7 cellular contexts compared by ENCODE assay signal in the genomic region with DNA sequence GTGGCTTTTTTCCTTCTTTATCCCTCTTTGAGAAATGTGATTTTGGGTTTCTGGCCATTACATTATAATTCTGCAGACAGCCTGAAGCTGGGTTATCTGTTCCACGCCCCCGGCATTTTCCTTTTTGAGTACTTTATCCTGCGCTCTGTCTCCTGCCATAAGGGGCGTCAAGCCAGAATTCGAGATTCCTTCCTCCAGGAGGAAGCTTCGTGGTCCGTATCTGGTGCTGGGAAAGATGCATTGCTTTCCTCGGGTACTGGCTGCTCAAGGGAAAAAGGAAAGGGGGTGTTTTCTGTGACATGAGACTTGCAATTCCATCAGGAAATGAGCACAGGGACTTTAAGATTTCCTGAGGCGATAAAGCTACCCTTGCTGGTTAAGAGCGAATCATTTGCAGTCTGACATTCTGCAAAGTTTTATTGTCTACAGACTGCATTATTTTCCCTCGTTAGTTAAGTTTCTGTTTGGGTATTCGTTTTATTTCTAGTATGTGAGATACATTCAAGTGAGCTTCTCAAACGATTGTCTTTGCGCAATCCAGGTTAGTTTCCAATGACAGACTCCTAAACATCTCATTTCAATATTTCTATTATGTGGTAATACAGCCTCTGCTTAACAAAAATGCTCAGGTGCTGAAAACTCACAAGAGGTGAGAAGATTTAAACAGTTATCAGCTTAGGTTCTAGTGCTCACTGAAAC. TPM values are rescaled to one million over a fixed set of nuclear protein-coding genes. Genes with fewer than 3 reads are reported as not detected.
DNase-seq lines count a peak whose midpoint lies in the region; TF ChIP-seq lines count a peak whose summit lies in the region.

No MANE protein-coding gene starts in this region.

- H3K36me3 ChIP-seq in ES-I3 (ENCODE audit: insufficient read depth, low read length) = peaks cover 2% of the 10 kb centered on the region; the same call in 1 of the 2 replicates
- H3K36me3 ChIP-seq in HUES48 (ENCODE audit: control insufficient read depth, insufficient read depth, low read length) = peaks cover 9% of the 10 kb centered on the region
- H3K36me3 ChIP-seq in neural progenitor cell = no peaks in the 10 kb centered on the region

- peak overlapping the region; percentile 89 for H3K4me3 Mint-ChIP-seq in neural progenitor cell

- H3K27ac Mint-ChIP-seq in neural progenitor cell = no peak overlapping the region

- H3K4me2 ChIP-seq in neural progenitor cell = peak overlapping the region; percentile 98

- H3K79me2 ChIP-seq in neural progenitor cell (ENCODE audit: low read depth) = no peaks in the 10 kb centered on the region

- peaks cover 2% of the 10 kb centered on the region for H3K36me3 Mint-ChIP-seq in neural progenitor cell

- H3K27ac ChIP-seq in HUES48 (ENCODE audit: low read depth, low read length) (peak overlapping the region; percentile 21), neural progenitor cell (no peak overlapping the region)

- peak overlapping the region; percentile 83 for H3K4me3 ChIP-seq in HUES48 (ENCODE audit: low read depth, low read length)
- H3K4me3 ChIP-seq in WI38 (ENCODE audit: low read depth, low read length) = peak overlapping the region; percentile 66
- peak overlapping the region; percentile 67 to 80 for H3K4me3 ChIP-seq in foreskin fibroblast (ENCODE audit: low read depth in 1 of 2, low read length in 2 of 2)
- H3K4me3 ChIP-seq in neural progenitor cell = peak overlapping the region; percentile 94

- H3F3A ChIP-seq in neural progenitor cell (ENCODE audit: low read depth) = peaks cover 31% of the 10 kb centered on the region

- H3K27me3 ChIP-seq in HUES48 (ENCODE audit: control insufficient read depth, insufficient read depth, low read length) (no peaks in the 10 kb centered on the region), neural progenitor cell (peaks cover 14% of the 10 kb centered on the region)

- H3K27me3 Mint-ChIP-seq in neural progenitor cell (ENCODE audit: insufficient read depth, low read depth) = no peaks in the 10 kb centered on the region

- H3K4me1 ChIP-seq in ES-I3 (ENCODE audit: insufficient read depth, low read length) (peaks cover 5% of the 10 kb centered on the region; the same call in 1 of the 2 replicates), HUES48 (ENCODE audit: control insufficient read depth, insufficient read depth, low read length) (peaks cover 13% of the 10 kb centered on the region), neural progenitor cell (peaks cover 13% of the 10 kb centered on the region)

- H3K9me3 ChIP-seq in ES-I3 (ENCODE audit: control insufficient read depth, insufficient read depth, low read length) = no peaks in the 10 kb centered on the region
- no peaks in the 10 kb centered on the region for H3K9me3 ChIP-seq in HUES48 (ENCODE audit: control insufficient read depth, insufficient read depth, low read length)
- no peaks in the 10 kb centered on the region for H3K9me3 ChIP-seq in neural progenitor cell (ENCODE audit: low read depth)

- DNase-seq in foreskin fibroblast (peak; percentile 51 to 80), neural progenitor cell (ENCODE audit: low spot score) (peak; percentile 81), middle frontal gyrus (ENCODE audit: extremely low spot score, low spot score) (no peak)
- DNase-seq in stimulated activated naive CD4-positive, alpha-beta T cell treated with Interleukin-2 at 50 U/mL for 16 hours (lab: John Stamatoyannopoulos, UW) = no peak

- H2AFZ ChIP-seq in neural progenitor cell (replicated peaks) = peak overlapping the region; percentile 94

- H3K9me3 Mint-ChIP-seq in neural progenitor cell = no peaks in the 10 kb centered on the region

- H3K9ac ChIP-seq in ES-I3 (ENCODE audit: low read depth, low read length) = peak overlapping the region; percentile 67
- peak overlapping the region; percentile 22; the same call in 1 of the 2 replicates for H3K9ac ChIP-seq in HUES48 (ENCODE audit: low read depth, low read length)
- peak overlapping the region; percentile 27 for H3K9ac ChIP-seq in neural progenitor cell

- H3K4me1 Mint-ChIP-seq in neural progenitor cell = peaks cover 9% of the 10 kb centered on the region

- TF ChIP-seq CTCF in WI38 (IDR thresholded peaks at IDR 0.05; ENCODE audit: low read depth, low read length) (peak; percentile 31), foreskin fibroblast (IDR thresholded peaks at IDR 0.05; ENCODE audit: low read depth, low read length) (peak; percentile 36), neural progenitor cell (IDR thresholded peaks at IDR 0.05) (peak; percentile 38)

- H4K20me1 ChIP-seq in neural progenitor cell (ENCODE audit: low read depth) = no peaks in the 10 kb centered on the region

RNA-seq across cellular contexts. Expression of gene AKAP5, which starts 0.7 kb away (rescaled TPM):
- total RNA-seq in neural progenitor cell (ENCODE audit: low replicate concordance) = 2.4 and 3.2 TPM in 2 replicates

RNA-seq across cellular contexts. Expression of gene ZBTB25, which starts 37.6 kb away (rescaled TPM):
- 11.6 and 14.3 TPM in 2 replicates for total RNA-seq in neural progenitor cell (ENCODE audit: low replicate concordance)

RNA-seq across cellular contexts. Expression of gene ZBTB1, which starts 38.6 kb away (rescaled TPM):
- total RNA-seq in neural progenitor cell (ENCODE audit: low replicate concordance) = 40.9 and 53.3 TPM in 2 replicates

Comparison
In these comparisons a context has a peak if more than half of its experiments do, and no peak if none do; other contexts are left out.
1. DNase-seq: peak in foreskin fibroblast (2 of 2) and neural progenitor cell (single experiment); none in stimulated activated naive CD4-positive, alpha-beta T cell treated with Interleukin-2 at 50 U/mL for 16 hours (single experiment) and middle frontal gyrus (single experiment).
2. Peak in every context shown above with its lines, with median percentiles within 50 percentile points of each other: H3K9ac ChIP-seq, H3K4me3 ChIP-seq and CTCF ChIP-seq.